In genomic region chr7:32631590-32632497, GRCh38 we compare ENCODE assay signal across 4 cellular contexts.
DNase-seq lines count a peak whose midpoint lies in the region; ATAC-seq, FAIRE-seq and TF ChIP-seq lines count a peak whose summit lies in the region.
"Not testable (repeated sequence)": the region's sequence is repeated elsewhere in the genome, so short reads cannot be mapped to it uniquely, and the experiment has no call there.

No MANE protein-coding gene starts in this region.

- ATAC-seq in PC-3, SK-N-SH treated with all-trans-retinoic acid at 6 μM for 48 hours: not testable (repeated sequence)
- peak; percentile 69 for ATAC-seq in K562

- peak; percentile 21; the same call in 1 of the 2 replicates for TF ChIP-seq EP300 in K562 (IDR thresholded peaks at IDR 0.05; ENCODE audit: low read length)

- H3K4me3 ChIP-seq in BE2C (ENCODE audit: low read depth, low read length); PC-3 (ENCODE audit: low read length); K562: not testable (repeated sequence)

- not testable (repeated sequence) for H3K9me2 ChIP-seq in PC-3 (replicated peaks; ENCODE audit: low read length)

- POLR2A ChIA-PET in PC-3 (lab: Charles Lee; ENCODE audit: unreplicated experiment): interaction anchor here (0.6 kb wide), 1 partner anchor 429 kb away, joined by 3 read pairs; no protein-coding TSS in a partner anchor
- POLR2A ChIA-PET in K562 (lab: Yijun Ruan, JAX): interaction anchor here (0.6 kb wide), 1 partner anchor 99 kb away, joined by 3 read pairs; no protein-coding TSS in a partner anchor

- H3K4me2 ChIP-seq in PC-3 (ENCODE audit: low read length): not testable (repeated sequence)
- peak overlapping the region; percentile 26; the same call in 1 of the 2 replicates for H3K4me2 ChIP-seq in K562 (ENCODE audit: insufficient read depth, low read length)

- not testable (repeated sequence) for H3K36me3 ChIP-seq in BE2C; PC-3 (ENCODE audit: low read depth, low read length); K562 (ENCODE audit: control insufficient read depth, insufficient read depth, low read length)

- CTCF ChIA-PET in PC-3 (lab: Charles Lee): interaction anchor here (0.7 kb wide), 1 partner anchor 400 kb away, joined by 4 read pairs; no protein-coding TSS in a partner anchor
- CTCF ChIA-PET in K562 (lab: Yijun Ruan, JAX; ENCODE audit: low intra/inter-chr PET ratio): not testable (repeated sequence)

- H2AFZ ChIP-seq in PC-3 (ENCODE audit: low read length): not testable (repeated sequence)
- peak overlapping the region; percentile 73 for H2AFZ ChIP-seq in K562 (ENCODE audit: low read depth, low read length)

- not testable (repeated sequence) for FAIRE-seq in K562 (lab: Jason Lieb, UNC)

- DNase-seq in BE2C: peak; percentile 29
- not testable (repeated sequence) for DNase-seq in PC-3
- peak in 2 of 4 experiments; percentile 11 to 44 for DNase-seq in K562 (ENCODE audit: extremely low read depth in 1 of 4, low spot score in 3 of 4)

- H3K9ac ChIP-seq in PC-3 (ENCODE audit: low read length); K562 (ENCODE audit: insufficient read depth in 1 of 2, low read depth in 2 of 2, low read length in 2 of 2): not testable (repeated sequence)

- not testable (repeated sequence) for H3K27ac ChIP-seq in PC-3 (ENCODE audit: low read length)
- peak overlapping the region; percentile 40 for H3K27ac ChIP-seq in K562 (ENCODE audit: extremely low read depth, low read depth, low read length)

- not testable (repeated sequence) for H3K79me2 ChIP-seq in PC-3 (ENCODE audit: low read length); K562 (ENCODE audit: control insufficient read depth, insufficient read depth, low read length)

- TF ChIP-seq POLR2A in K562 (conservative IDR thresholded peaks at IDR 0.05): not testable (repeated sequence)

- H3K9me3 ChIP-seq in BE2C; PC-3 (ENCODE audit: low read length); K562 (replicated peaks; ENCODE audit: control insufficient read depth, insufficient read depth, low read depth, low read length): not testable (repeated sequence)

- 36% methylated on average over 5 of the region's 5 CpGs for WGBS in K562 (ENCODE audit: insufficient coverage, low coverage, missing lambda C conversion rate)

- TSS peak; percentile 41 for BruUV-seq in PC-3 (replicated peaks; lab: Mats Ljungman, UMichigan)
- BruUV-seq in K562 (replicated peaks; lab: Mats Ljungman, UMichigan): not testable (repeated sequence)

- not testable (repeated sequence) for H3K27me3 ChIP-seq in BE2C; PC-3 (ENCODE audit: low read length); K562 (ENCODE audit: control insufficient read depth in 2 of 2, insufficient read depth in 2 of 2, low read length in 2 of 2)

- H3K4me1 ChIP-seq in BE2C; PC-3 (ENCODE audit: insufficient read depth, low read length); K562 (replicated peaks in 1 of 2; ENCODE audit: control insufficient read depth in 2 of 2, insufficient read depth in 2 of 2, low read length in 2 of 2): not testable (repeated sequence)

- not testable (repeated sequence) for TF ChIP-seq RAD21 in K562 (CRISPR knock-in tag; conservative IDR thresholded peaks at IDR 0.05 in 1 of 2, IDR thresholded peaks at IDR 0.05 in 1 of 2)

- not testable (repeated sequence) for TF ChIP-seq CTCF in BE2C (IDR thresholded peaks at IDR 0.05; ENCODE audit: low read depth, low read length); PC-3 (conservative IDR thresholded peaks at IDR 0.05; ENCODE audit: low read depth, low read length); K562 (IDR thresholded peaks at IDR 0.05 in 2 of 3, conservative IDR thresholded peaks at IDR 0.05 in 1 of 3; ENCODE audit: insufficient read depth in 2 of 3, low read depth in 1 of 3, low read length in 3 of 3)

- in situ Hi-C loops in K562 (cut with MboI): not testable (repeated sequence)

- H3F3A ChIP-seq in PC-3 (ENCODE audit: low read length, unreplicated experiment): not testable (repeated sequence)

- not testable (repeated sequence) for H3K9me1 ChIP-seq in K562 (ENCODE audit: control insufficient read depth, insufficient read depth, low read length)

- H4K20me1 ChIP-seq in PC-3 (ENCODE audit: low read length); K562 (replicated peaks; ENCODE audit: control insufficient read depth, insufficient read depth, low read length): not testable (repeated sequence)

- intact Hi-C loops in PC-3 (cut with micrococcal nuclease): loop anchor here (1.0 kb wide), 1 partner anchor 142 kb away; the partner anchor contains the start of gene LSM5
- intact Hi-C loops in K562 (cut with micrococcal nuclease): not testable (repeated sequence)

TF ChIP-seq in SK-N-SH treated with all-trans-retinoic acid at 6 μM for 48 hours, 23 proteins besides CTCF, POLR2A, EP300 and RAD21:
- peak; percentile 59; the same call in 1 of the 2 replicates for TF ChIP-seq TSHZ2 (CRISPR knock-in tag; IDR thresholded peaks at IDR 0.05)
- 0 out of 2 replicates have a peak, but pooled peaks have one; percentile 17 for TF ChIP-seq ESRRG (CRISPR knock-in tag; IDR thresholded peaks at IDR 0.05)
- TF ChIP-seq TCF4 (CRISPR knock-in tag; IDR thresholded peaks at IDR 0.05; ENCODE audit: borderline replicate concordance): peak; percentile 76; the same call in 1 of the 2 replicates
TF ChIP-seq in SK-N-SH treated with all-trans-retinoic acid at 6 μM for 48 hours: peak in this region for 3; not testable (repeated sequence) for 20.

TF ChIP-seq in K562, 482 proteins besides CTCF, POLR2A, EP300 and RAD21:
- peak; percentile 66 for TF ChIP-seq CBFA2T3 (IDR thresholded peaks at IDR 0.05)
- peak; percentile 51; the same call in 1 of the 2 replicates for TF ChIP-seq BCOR (IDR thresholded peaks at IDR 0.05)
- TF ChIP-seq ZNF121 (CRISPR knock-in tag; conservative IDR thresholded peaks at IDR 0.05): peak; percentile 55
- TF ChIP-seq CBFA2T2 (conservative IDR thresholded peaks at IDR 0.05): peak; percentile 23; the same call in 1 of the 2 replicates
- TF ChIP-seq ARID1B (IDR thresholded peaks at IDR 0.05): peak; percentile 66
- peak; percentile 69 for TF ChIP-seq TAL1 (IDR thresholded peaks at IDR 0.05)
- peak; percentile 49 for TF ChIP-seq TCF3 (CRISPR knock-in tag; IDR thresholded peaks at IDR 0.05)
- TF ChIP-seq ZNF592 (IDR thresholded peaks at IDR 0.05): peak; percentile 22; the same call in 1 of the 2 replicates
- TF ChIP-seq DPF2 (IDR thresholded peaks at IDR 0.05): peak; percentile 69
